ENCODE assay signal across 21 cellular contexts in the genomic region with DNA sequence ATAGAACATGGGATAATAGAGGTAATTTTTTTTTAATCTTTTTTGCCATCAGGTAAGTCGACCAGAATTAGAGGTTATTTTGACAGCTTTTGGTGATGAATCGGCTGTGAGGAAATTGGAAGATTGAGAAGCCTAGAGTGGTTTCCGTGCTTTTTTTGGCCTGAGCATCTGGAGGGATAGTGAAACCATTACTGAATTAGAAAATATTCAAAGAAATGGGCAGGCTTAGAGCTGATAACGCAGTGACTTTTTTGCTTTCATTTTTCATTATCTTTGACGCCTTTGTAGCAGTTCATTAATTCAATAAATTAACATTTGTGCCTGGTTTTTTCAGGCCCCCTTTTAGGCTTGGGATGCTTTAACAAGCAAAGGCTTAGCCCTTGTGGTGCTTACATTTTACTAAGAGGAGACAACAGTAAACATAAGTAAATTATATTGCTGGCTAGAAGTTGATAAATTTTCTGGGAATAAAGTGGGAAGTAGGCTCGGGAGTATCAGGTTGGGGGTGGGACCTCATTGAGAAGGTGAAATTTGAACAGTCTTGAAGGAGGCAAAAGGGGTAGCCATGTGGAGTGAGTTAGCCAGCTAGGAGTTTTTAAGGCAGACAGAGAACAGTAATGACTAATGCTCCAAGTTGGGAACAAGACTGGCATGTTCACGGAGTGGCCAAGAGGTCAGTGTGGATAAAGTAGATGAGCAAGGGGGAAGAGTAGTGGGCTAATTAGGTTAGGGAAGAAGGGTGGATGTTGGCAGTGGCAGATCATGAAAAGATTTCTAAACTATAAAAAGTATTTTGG. TPM values are rescaled to one million over a fixed set of nuclear protein-coding genes. Genes with fewer than 3 reads are reported as not detected.
"Had no signal": no experiment of that assay in that cellular context is flagged by ENCODE, and none has a peak within 500 bp of the region (broad histone marks: within the 10 kb centered on the region; RNA-seq: fewer than 3 reads in every experiment).

No MANE protein-coding gene starts in this region.

- H3K27me3 ChIP-seq: body of pancreas, esophagus squamous epithelium, right lobe of liver, spleen had no signal

- H3K27ac Mint-ChIP-seq: activated CD4-positive, alpha-beta memory T cell treated with anti-CD3 and anti-CD28 coated beads, Interleukin-2, amount 10 ng/mL, durations not matched to agents 7 days and 5 days; stimulated activated naive CD8-positive, alpha-beta T cell treated with anti-CD3 and anti-CD28 coated beads, Interleukin-15, amount 100 ng/mL, for 72 hours; type B pancreatic cell had no signal

- H3K36me3 ChIP-seq: right lobe of liver had no signal

- H3K27me3 Mint-ChIP-seq: activated CD4-positive, alpha-beta memory T cell treated with anti-CD3 and anti-CD28 coated beads, Interleukin-2, amount 10 ng/mL, durations not matched to agents 7 days and 5 days; stimulated activated naive CD8-positive, alpha-beta T cell treated with anti-CD3 and anti-CD28 coated beads, Interleukin-15, amount 100 ng/mL, for 72 hours; T-helper 17 cell; type B pancreatic cell had no signal

- H3K4me3 ChIP-seq: body of pancreas, esophagus squamous epithelium, right lobe of liver, spleen had no signal

- H3K4me3 Mint-ChIP-seq: activated CD4-positive, alpha-beta memory T cell treated with anti-CD3 and anti-CD28 coated beads, Interleukin-2, amount 10 ng/mL, durations not matched to agents 7 days and 5 days; activated T-cell treated with anti-CD3 and anti-CD28 coated beads, Interleukin-2, amount 50 U/mL, for 4 hours; neural crest cell; stimulated activated naive CD8-positive, alpha-beta T cell treated with anti-CD3 and anti-CD28 coated beads, Interleukin-15, amount 100 ng/mL, for 72 hours; T-helper 17 cell; type B pancreatic cell had no signal

- H3K4me1 ChIP-seq: body of pancreas, right lobe of liver, spleen had no signal

- H3K9me3 Mint-ChIP-seq: neural crest cell had no signal

- H3K27ac ChIP-seq: body of pancreas, esophagus squamous epithelium, right lobe of liver, spleen, WERI-Rb-1 had no signal

- ATAC-seq: activated naive CD4-positive, alpha-beta T cell treated with anti-CD3 and anti-CD28 coated beads, Interleukin-2, amount 50 U/mL, for 72 hours; activated T-cell treated with anti-CD3 and anti-CD28 coated beads, Interleukin-2, amount 50 U/mL, for 4 hours; body of pancreas; right lobe of liver; stimulated activated naive CD8-positive, alpha-beta T cell treated with anti-CD3 and anti-CD28 coated beads, Interleukin-15, amount 100 ng/mL, for 72 hours; T-helper 17 cell had no signal

- DNase-seq: activated CD4-positive, alpha-beta memory T cell treated with anti-CD3 and anti-CD28 coated beads, Interleukin-2, amount 10 ng/mL, durations not matched to agents 7 days and 5 days; activated gamma-delta T cell; activated T-cell treated with anti-CD3 and anti-CD28 coated beads, Interleukin-2, amount 50 U/mL, for 4 hours; body of pancreas; caudate nucleus; cortex of kidney; effector CD8-positive, alpha-beta T cell; esophagus squamous epithelium; hippocampal formation; right lobe of liver; spleen; stimulated activated naive CD8-positive, alpha-beta T cell treated with anti-CD3 and anti-CD28 coated beads, Interleukin-15, amount 100 ng/mL, for 72 hours; T-helper 17 cell; WERI-Rb-1 had no signal

- H3K4me1 Mint-ChIP-seq: activated CD4-positive, alpha-beta memory T cell treated with anti-CD3 and anti-CD28 coated beads, Interleukin-2, amount 10 ng/mL, durations not matched to agents 7 days and 5 days; neural crest cell; stimulated activated naive CD8-positive, alpha-beta T cell treated with anti-CD3 and anti-CD28 coated beads, Interleukin-15, amount 100 ng/mL, for 72 hours had no signal

- H3K9me3 ChIP-seq: body of pancreas, esophagus squamous epithelium, right lobe of liver had no signal

RNA-seq across cellular contexts. Expression of a gene that starts 44.1 kb away (rescaled TPM):
- total RNA-seq: activated CD4-positive, alpha-beta memory T cell treated with anti-CD3 and anti-CD28 coated beads, Interleukin-2, amount 10 ng/mL, durations not matched to agents 7 days and 5 days; activated naive CD4-positive, alpha-beta T cell treated with anti-CD3 and anti-CD28 coated beads, Interleukin-2, amount 50 U/mL, for 72 hours; activated T-cell treated with anti-CD3 and anti-CD28 coated beads, Interleukin-2, amount 50 U/mL, for 4 hours; body of pancreas; endothelial cell of umbilical vein; esophagus squamous epithelium; liver; neural crest cell; osteocyte; pulmonary artery endothelial cell; right lobe of liver; spleen; T-helper 17 cell had no signal
- polyA plus RNA-seq: endothelial cell of umbilical vein had no signal
